1 cellular context compared by ENCODE assay signal in the genomic region with DNA sequence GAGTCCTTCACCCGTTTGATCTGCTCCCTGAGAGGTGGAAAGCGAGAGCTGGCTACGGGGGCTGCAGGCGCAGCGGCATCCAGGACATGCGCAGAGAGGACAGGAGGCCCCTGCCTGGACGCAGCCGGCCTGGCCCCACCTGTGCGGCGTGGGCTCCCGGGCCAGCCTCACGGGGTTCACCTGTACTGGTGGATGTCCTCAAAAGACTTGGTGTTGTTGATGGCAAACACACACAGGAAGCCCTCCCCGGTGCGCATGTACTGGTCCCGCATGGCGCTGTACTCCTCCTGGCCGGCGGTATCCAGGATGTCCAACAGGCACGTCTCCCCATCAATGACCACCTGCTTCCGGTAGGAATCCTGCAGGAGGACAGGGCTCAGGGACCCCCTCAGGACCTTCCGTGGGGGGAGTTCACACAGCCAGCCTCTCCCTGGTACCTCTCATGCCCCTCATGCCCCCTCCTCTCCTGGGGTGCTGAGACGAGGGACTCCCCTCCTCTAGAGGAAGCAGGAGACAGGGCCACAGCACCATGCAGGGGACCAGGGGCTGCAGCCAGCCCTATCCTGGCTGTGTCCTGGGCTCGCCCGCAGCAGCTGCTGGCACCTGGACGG.
TF ChIP-seq lines count a peak whose summit lies in the region.

No MANE protein-coding gene starts in this region.

TF ChIP-seq in GM23338, 12 proteins besides CTCF, POLR2A, EP300 and RAD21 (continued from another document):
- TF ChIP-seq, protein P1, sequence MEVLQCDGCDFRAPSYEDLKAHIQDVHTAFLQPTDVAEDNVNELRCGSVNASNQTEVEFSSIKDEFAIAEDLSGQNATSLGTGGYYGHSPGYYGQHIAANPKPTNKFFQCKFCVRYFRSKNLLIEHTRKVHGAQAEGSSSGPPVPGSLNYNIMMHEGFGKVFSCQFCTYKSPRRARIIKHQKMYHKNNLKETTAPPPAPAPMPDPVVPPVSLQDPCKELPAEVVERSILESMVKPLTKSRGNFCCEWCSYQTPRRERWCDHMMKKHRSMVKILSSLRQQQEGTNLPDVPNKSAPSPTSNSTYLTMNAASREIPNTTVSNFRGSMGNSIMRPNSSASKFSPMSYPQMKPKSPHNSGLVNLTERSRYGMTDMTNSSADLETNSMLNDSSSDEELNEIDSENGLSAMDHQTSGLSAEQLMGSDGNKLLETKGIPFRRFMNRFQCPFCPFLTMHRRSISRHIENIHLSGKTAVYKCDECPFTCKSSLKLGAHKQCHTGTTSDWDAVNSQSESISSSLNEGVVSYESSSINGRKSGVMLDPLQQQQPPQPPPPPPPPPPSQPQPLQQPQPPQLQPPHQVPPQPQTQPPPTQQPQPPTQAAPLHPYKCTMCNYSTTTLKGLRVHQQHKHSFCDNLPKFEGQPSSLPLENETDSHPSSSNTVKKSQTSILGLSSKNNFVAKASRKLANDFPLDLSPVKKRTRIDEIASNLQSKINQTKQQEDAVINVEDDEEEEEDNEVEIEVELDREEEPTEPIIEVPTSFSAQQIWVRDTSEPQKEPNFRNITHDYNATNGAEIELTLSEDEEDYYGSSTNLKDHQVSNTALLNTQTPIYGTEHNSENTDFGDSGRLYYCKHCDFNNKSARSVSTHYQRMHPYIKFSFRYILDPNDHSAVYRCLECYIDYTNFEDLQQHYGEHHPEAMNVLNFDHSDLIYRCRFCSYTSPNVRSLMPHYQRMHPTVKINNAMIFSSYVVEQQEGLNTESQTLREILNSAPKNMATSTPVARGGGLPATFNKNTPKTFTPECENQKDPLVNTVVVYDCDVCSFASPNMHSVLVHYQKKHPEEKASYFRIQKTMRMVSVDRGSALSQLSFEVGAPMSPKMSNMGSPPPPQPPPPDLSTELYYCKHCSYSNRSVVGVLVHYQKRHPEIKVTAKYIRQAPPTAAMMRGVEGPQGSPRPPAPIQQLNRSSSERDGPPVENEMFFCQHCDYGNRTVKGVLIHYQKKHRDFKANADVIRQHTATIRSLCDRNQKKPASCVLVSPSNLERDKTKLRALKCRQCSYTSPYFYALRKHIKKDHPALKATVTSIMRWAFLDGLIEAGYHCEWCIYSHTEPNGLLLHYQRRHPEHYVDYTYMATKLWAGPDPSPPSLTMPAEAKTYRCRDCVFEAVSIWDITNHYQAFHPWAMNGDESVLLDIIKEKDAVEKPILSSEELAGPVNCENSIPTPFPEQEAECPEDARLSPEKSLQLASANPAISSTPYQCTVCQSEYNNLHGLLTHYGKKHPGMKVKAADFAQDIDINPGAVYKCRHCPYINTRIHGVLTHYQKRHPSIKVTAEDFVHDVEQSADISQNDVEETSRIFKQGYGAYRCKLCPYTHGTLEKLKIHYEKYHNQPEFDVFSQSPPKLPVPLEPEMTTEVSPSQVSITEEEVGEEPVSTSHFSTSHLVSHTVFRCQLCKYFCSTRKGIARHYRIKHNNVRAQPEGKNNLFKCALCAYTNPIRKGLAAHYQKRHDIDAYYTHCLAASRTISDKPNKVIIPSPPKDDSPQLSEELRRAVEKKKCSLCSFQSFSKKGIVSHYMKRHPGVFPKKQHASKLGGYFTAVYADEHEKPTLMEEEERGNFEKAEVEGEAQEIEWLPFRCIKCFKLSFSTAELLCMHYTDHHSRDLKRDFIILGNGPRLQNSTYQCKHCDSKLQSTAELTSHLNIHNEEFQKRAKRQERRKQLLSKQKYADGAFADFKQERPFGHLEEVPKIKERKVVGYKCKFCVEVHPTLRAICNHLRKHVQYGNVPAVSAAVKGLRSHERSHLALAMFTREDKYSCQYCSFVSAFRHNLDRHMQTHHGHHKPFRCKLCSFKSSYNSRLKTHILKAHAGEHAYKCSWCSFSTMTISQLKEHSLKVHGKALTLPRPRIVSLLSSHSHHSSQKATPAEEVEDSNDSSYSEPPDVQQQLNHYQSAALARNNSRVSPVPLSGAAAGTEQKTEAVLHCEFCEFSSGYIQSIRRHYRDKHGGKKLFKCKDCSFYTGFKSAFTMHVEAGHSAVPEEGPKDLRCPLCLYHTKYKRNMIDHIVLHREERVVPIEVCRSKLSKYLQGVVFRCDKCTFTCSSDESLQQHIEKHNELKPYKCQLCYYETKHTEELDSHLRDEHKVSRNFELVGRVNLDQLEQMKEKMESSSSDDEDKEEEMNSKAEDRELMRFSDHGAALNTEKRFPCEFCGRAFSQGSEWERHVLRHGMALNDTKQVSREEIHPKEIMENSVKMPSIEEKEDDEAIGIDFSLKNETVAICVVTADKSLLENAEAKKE (CRISPR knock-in tag; IDR thresholded peaks at IDR 0.05) = no peak
- TF ChIP-seq REST (IDR thresholded peaks at IDR 0.05; ENCODE audit: unreplicated experiment) = no peak
- no peak for TF ChIP-seq POLR2AphosphoS5 (IDR thresholded peaks at IDR 0.05; ENCODE audit: low read depth)
- TF ChIP-seq JUNB (IDR thresholded peaks at IDR 0.05; ENCODE audit: unreplicated experiment) = no peak
- no peak for TF ChIP-seq STAT1 (IDR thresholded peaks at IDR 0.05; ENCODE audit: unreplicated experiment)
